ENCODE assay signal across 1 cellular context in genomic region chr21:16179732-16180131, GRCh38.
TF ChIP-seq lines count a peak whose summit lies in the region.

No MANE protein-coding gene starts in this region.

TF ChIP-seq in GM23338, 12 proteins besides CTCF, POLR2A, EP300 and RAD21 (continued from another document):
- no peak for TF ChIP-seq ZNF462 (CRISPR knock-in tag; IDR thresholded peaks at IDR 0.05)
- no peak for TF ChIP-seq JUNB (IDR thresholded peaks at IDR 0.05; ENCODE audit: unreplicated experiment)
- TF ChIP-seq NANOG (IDR thresholded peaks at IDR 0.05; ENCODE audit: borderline replicate concordance): no peak
- TF ChIP-seq POLR2AphosphoS5 (IDR thresholded peaks at IDR 0.05; ENCODE audit: low read depth): no peak
- no peak for TF ChIP-seq EZH2phosphoT487 (IDR thresholded peaks at IDR 0.05; ENCODE audit: unreplicated experiment)
- no peak for TF ChIP-seq ZNF114 (CRISPR knock-in tag; IDR thresholded peaks at IDR 0.05)
- no peak for TF ChIP-seq ETS1 (IDR thresholded peaks at IDR 0.05)
- no peak for TF ChIP-seq REST (IDR thresholded peaks at IDR 0.05; ENCODE audit: unreplicated experiment)
- no peak for TF ChIP-seq CREB1 (CRISPR knock-in tag; IDR thresholded peaks at IDR 0.05; ENCODE audit: low read depth)
- TF ChIP-seq ZNF331 (CRISPR knock-in tag; IDR thresholded peaks at IDR 0.05; ENCODE audit: low read depth): no peak
